In the genomic region with DNA sequence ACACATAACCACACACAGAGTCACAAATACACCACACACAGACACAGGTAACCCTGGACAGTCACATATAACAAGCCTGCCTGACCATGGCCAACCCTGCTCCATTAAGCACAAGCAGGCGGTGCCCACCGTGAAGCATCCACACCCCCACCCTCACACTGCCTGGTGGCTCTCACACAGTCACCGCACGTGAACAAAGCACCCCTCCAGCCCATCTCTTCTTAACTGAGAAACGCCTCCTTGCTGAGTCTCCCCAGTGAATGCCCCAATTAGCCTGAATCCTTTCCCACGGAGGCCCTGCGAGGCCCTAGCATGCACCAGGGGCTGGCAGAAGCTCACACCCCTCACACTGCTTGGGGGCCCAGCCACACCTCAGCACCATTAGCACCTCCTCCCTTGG, we compare ENCODE assay signal across 21 cellular contexts.
DNase-seq lines count a peak whose midpoint lies in the region; ATAC-seq, FAIRE-seq and TF ChIP-seq lines count a peak whose summit lies in the region.
"Had no signal": no experiment of that assay in that cellular context is flagged by ENCODE, and none has a peak within 500 bp of the region (broad histone marks: within the 10 kb centered on the region; RNA-seq: fewer than 3 reads in every experiment).

No MANE protein-coding gene starts in this region.

- H3K4me1 ChIP-seq in HEK293 (ENCODE audit: control insufficient read depth, insufficient read depth, low read length) (no peaks in the 10 kb centered on the region), K562 (replicated peaks in 1 of 2; ENCODE audit: control insufficient read depth in 2 of 2, insufficient read depth in 2 of 2, low read length in 2 of 2) (peaks cover 0 to 7% of the 10 kb centered on the region in 2 experiments; a peak in 1 of 5 replicates), mesenchymal stem cell (ENCODE audit: control insufficient read depth, insufficient read depth, low read depth, low read length) (peaks cover 2% of the 10 kb centered on the region), neuronal stem cell (ENCODE audit: control insufficient read depth in 2 of 2, insufficient read depth in 1 of 2, low read depth in 1 of 2, low read length in 2 of 2) (peaks cover 0 to 13% of the 10 kb centered on the region in 2 donors), prostate gland (replicated peaks) (no peaks in the 10 kb centered on the region)
- H3K4me1 ChIP-seq: Caco-2 had no signal

- H3K14ac ChIP-seq in mesenchymal stem cell (ENCODE audit: low read length in 2 of 2): no peak overlapping the region
- no peak overlapping the region for H3K14ac ChIP-seq in neuronal stem cell (ENCODE audit: low read length)

- H3K23ac ChIP-seq in mesenchymal stem cell (ENCODE audit: low read length in 2 of 2) (no peak overlapping the region), neuronal stem cell (ENCODE audit: low read depth, low read length, poor library complexity) (peak overlapping the region; percentile 56)

- FAIRE-seq in K562 (lab: Jason Lieb, UNC): no peak
- FAIRE-seq: A204.1 had no signal

- POLR2A ChIA-PET in HEK293 (lab: Yijun Ruan, JAX): no interaction called here
- POLR2A ChIA-PET in K562 (lab: Yijun Ruan, JAX): no interaction called here

- peaks cover 14 to 59% of the 10 kb centered on the region in 2 experiments; a peak in 4 of 5 replicates for H3K27me3 ChIP-seq in K562 (ENCODE audit: control insufficient read depth in 2 of 2, insufficient read depth in 2 of 2, low read length in 2 of 2)
- peaks cover 28 to 65% of the 10 kb centered on the region in 2 experiments for H3K27me3 ChIP-seq in mesenchymal stem cell (ENCODE audit: control insufficient read depth in 1 of 2, insufficient read depth in 1 of 2, low read length in 2 of 2)
- peaks cover 0 to 12% (median 3%) of the 10 kb centered on the region in 3 experiments for H3K27me3 ChIP-seq in neuronal stem cell (ENCODE audit: control insufficient read depth in 3 of 3, insufficient read depth in 3 of 3, low read depth in 1 of 3, low read length in 3 of 3)
- no peaks in the 10 kb centered on the region for H3K27me3 ChIP-seq in prostate gland (replicated peaks; ENCODE audit: insufficient read depth)
- H3K27me3 ChIP-seq: BLaER1 had no signal

- WGBS in K562 (ENCODE audit: insufficient coverage, low coverage, missing lambda C conversion rate): 8% methylated on average over 7 of the region's 7 CpGs
- WGBS in mesenchymal stem cell: 77% methylated on average over 7 of the region's 7 CpGs
- WGBS in neuronal stem cell (ENCODE audit: extremely low coverage in 2 of 2, insufficient read length in 2 of 2, insufficient replicate concordance in 1 of 2), 2 donors: no CpG with 5 or more reads among the region's 7 CpGs
- WGBS in prostate gland: 65% methylated on average over 7 of the region's 7 CpGs

- H3K9me1 ChIP-seq in K562 (ENCODE audit: control insufficient read depth, insufficient read depth, low read length): no peaks in the 10 kb centered on the region

- TF ChIP-seq EP300 in K562 (IDR thresholded peaks at IDR 0.05; ENCODE audit: low read length): no peak

- H3K4me2 ChIP-seq in K562 (ENCODE audit: insufficient read depth, low read length): no peak overlapping the region
- no peak overlapping the region for H3K4me2 ChIP-seq in mesenchymal stem cell (ENCODE audit: low read length, poor library complexity, severe bottlenecking)
- no peak overlapping the region for H3K4me2 ChIP-seq in neuronal stem cell (ENCODE audit: insufficient read depth, low read length, poor library complexity, severe bottlenecking)
- H3K4me2 ChIP-seq: BLaER1 had no signal

- no peak overlapping the region for H2BK120ac ChIP-seq in mesenchymal stem cell (ENCODE audit: low read depth, low read length)
- no peak overlapping the region for H2BK120ac ChIP-seq in neuronal stem cell (ENCODE audit: low read depth, low read length)

- H3K36me3 ChIP-seq in HEK293 (ENCODE audit: control insufficient read depth in 2 of 2, insufficient read depth in 1 of 2, low read length in 2 of 2) (no peaks in the 10 kb centered on the region), K562 (ENCODE audit: control insufficient read depth, insufficient read depth, low read length) (no peaks in the 10 kb centered on the region), mesenchymal stem cell (ENCODE audit: control insufficient read depth in 1 of 2, insufficient read depth in 2 of 2, low read depth in 1 of 2, low read length in 2 of 2) (no peaks in the 10 kb centered on the region), neuronal stem cell (replicated peaks in 1 of 2; ENCODE audit: control insufficient read depth in 2 of 2, insufficient read depth in 2 of 2, low read length in 2 of 2) (peaks cover 0 to 5% of the 10 kb centered on the region in 2 donors), prostate gland (no peaks in the 10 kb centered on the region)
- H3K36me3 ChIP-seq: BLaER1 had no signal

- CTCF ChIA-PET in HEK293 (lab: Yijun Ruan, JAX): no interaction called here
- CTCF ChIA-PET in K562 (lab: Yijun Ruan, JAX; ENCODE audit: low intra/inter-chr PET ratio): no interaction called here

- no peaks in the 10 kb centered on the region for H3K9me3 Mint-ChIP-seq in stimulated activated naive B cell treated with anti-CD40 and anti-IgM and Interleukin-4, amounts not matched to agents 10 μg/mL and 1 μg/mL and 100 μg/mL, for 72 hours
- H3K9me3 Mint-ChIP-seq: CD4-positive, CD25-positive, alpha-beta regulatory T cell; CD8-positive, alpha-beta T cell had no signal

- H2BK12ac ChIP-seq in mesenchymal stem cell (ENCODE audit: low read length in 2 of 2): no peak overlapping the region
- no peak overlapping the region for H2BK12ac ChIP-seq in neuronal stem cell (ENCODE audit: low read length)

- no peak for TF ChIP-seq RAD21 in K562 (CRISPR knock-in tag; conservative IDR thresholded peaks at IDR 0.05 in 1 of 2, IDR thresholded peaks at IDR 0.05 in 1 of 2)

- no peaks in the 10 kb centered on the region for H3K36me3 Mint-ChIP-seq in stimulated activated naive B cell treated with anti-CD40 and anti-IgM and Interleukin-4, amounts not matched to agents 10 μg/mL and 1 μg/mL and 100 μg/mL, for 72 hours
- H3K36me3 Mint-ChIP-seq: CD4-positive, CD25-positive, alpha-beta regulatory T cell; CD8-positive, alpha-beta T cell had no signal

- H3K4me1 Mint-ChIP-seq in stimulated activated naive B cell treated with anti-CD40 and anti-IgM and Interleukin-4, amounts not matched to agents 10 μg/mL and 1 μg/mL and 100 μg/mL, for 72 hours: no peaks in the 10 kb centered on the region
- H3K4me1 Mint-ChIP-seq: B cell; CD4-positive, CD25-positive, alpha-beta regulatory T cell had no signal

- H3K4me3 Mint-ChIP-seq in stimulated activated naive B cell treated with anti-CD40 and anti-IgM and Interleukin-4, amounts not matched to agents 10 μg/mL and 1 μg/mL and 100 μg/mL, for 72 hours: no peak overlapping the region
- H3K4me3 Mint-ChIP-seq: B cell; CD4-positive, CD25-positive, alpha-beta regulatory T cell; CD8-positive, alpha-beta T cell had no signal

- H2BK15ac ChIP-seq in mesenchymal stem cell (ENCODE audit: low read depth, poor library complexity, severe bottlenecking): no peak overlapping the region
- peak overlapping the region; percentile 65 for H2BK15ac ChIP-seq in neuronal stem cell (ENCODE audit: low read length)

- H4K8ac ChIP-seq in mesenchymal stem cell (ENCODE audit: low read length) (no peak overlapping the region), neuronal stem cell (ENCODE audit: low read depth, low read length) (no peak overlapping the region)

- BruUV-seq in K562 (replicated peaks; lab: Mats Ljungman, UMichigan): no TSS peak

- H3K79me1 ChIP-seq in mesenchymal stem cell (replicated peaks; ENCODE audit: low read length, poor library complexity, severe bottlenecking): no peaks in the 10 kb centered on the region
- H3K79me1 ChIP-seq in neuronal stem cell (ENCODE audit: low read depth, low read length): peaks cover 5% of the 10 kb centered on the region

- TF ChIP-seq POLR2A in K562 (conservative IDR thresholded peaks at IDR 0.05) (no peak), prostate gland (IDR thresholded peaks at IDR 0.05) (no peak)

- H3K27me3 Mint-ChIP-seq in stimulated activated naive B cell treated with anti-CD40 and anti-IgM and Interleukin-4, amounts not matched to agents 10 μg/mL and 1 μg/mL and 100 μg/mL, for 72 hours: peaks cover 10 to 14% of the 10 kb centered on the region in 2 donors

- intact Hi-C loops in K562 (cut with micrococcal nuclease) (no loop called here), prostate gland (cut with DNase I) (no loop called here)

- no peak for ATAC-seq in K562
- ATAC-seq in stimulated activated naive B cell treated with anti-CD40 and anti-IgM and Interleukin-4, amounts not matched to agents 10 μg/mL and 1 μg/mL and 100 μg/mL, for 72 hours (replicated peaks): no peak
- ATAC-seq: CD8-positive, alpha-beta T cell had no signal

- no peak for DNase-seq in K562 (ENCODE audit: extremely low read depth in 1 of 4, low spot score in 3 of 4)
- DNase-seq in mesenchymal stem cell: no peak
- DNase-seq in neuronal stem cell (ENCODE audit: low spot score): no peak
- DNase-seq in G401 (ENCODE audit: low spot score): no peak
- DNase-seq in prostate gland (ENCODE audit: low spot score): no peak
- no peak for DNase-seq in stimulated activated CD8-positive, alpha-beta memory T cell treated with anti-CD3 and anti-CD28 coated beads, Interleukin-4, amount 100 ng/mL, for 48 hours
- DNase-seq in stimulated activated naive B cell treated with anti-CD40 and anti-IgM and Interleukin-4, amounts not matched to agents 10 μg/mL and 1 μg/mL and 100 μg/mL, for 72 hours: no peak
- DNase-seq: Caco-2; CD4-positive, CD25-positive, alpha-beta regulatory T cell; CD8-positive, alpha-beta T cell; DMS79; EL; GF-D8; GOT3; HCEC 1CT had no signal

- TF ChIP-seq CTCF in HEK293 (tag by site-specific recombination; IDR thresholded peaks at IDR 0.05) (no peak), K562 (IDR thresholded peaks at IDR 0.05 in 2 of 3, conservative IDR thresholded peaks at IDR 0.05 in 1 of 3; ENCODE audit: insufficient read depth in 2 of 3, low read depth in 1 of 3, low read length in 3 of 3) (no peak), prostate gland (IDR thresholded peaks at IDR 0.05) (no peak)

- in situ Hi-C loops in K562 (cut with MboI) (no loop called here), G401 (cut with HindIII; ENCODE audit: low sequenced_read_pairs) (no loop called here)

- H4K20me1 ChIP-seq in K562 (replicated peaks; ENCODE audit: control insufficient read depth, insufficient read depth, low read length): peaks cover 9% of the 10 kb centered on the region

- no peak overlapping the region for H3K27ac Mint-ChIP-seq in stimulated activated naive B cell treated with anti-CD40 and anti-IgM and Interleukin-4, amounts not matched to agents 10 μg/mL and 1 μg/mL and 100 μg/mL, for 72 hours
- H3K27ac Mint-ChIP-seq: B cell; CD4-positive, CD25-positive, alpha-beta regulatory T cell; CD8-positive, alpha-beta T cell had no signal

- H3K9me3 ChIP-seq in HEK293 (ENCODE audit: control insufficient read depth, insufficient read depth, low read depth, low read length) (no peaks in the 10 kb centered on the region), K562 (replicated peaks; ENCODE audit: control insufficient read depth, insufficient read depth, low read depth, low read length) (peaks cover 10% of the 10 kb centered on the region), mesenchymal stem cell (ENCODE audit: control insufficient read depth, low read length) (no peaks in the 10 kb centered on the region), neuronal stem cell (replicated peaks in 1 of 2; ENCODE audit: control insufficient read depth in 2 of 2, insufficient read depth in 1 of 2, low read depth in 1 of 2, low read length in 2 of 2) (peaks cover 0 to 12% of the 10 kb centered on the region in 2 donors), prostate gland (no peaks in the 10 kb centered on the region)
- H3K9me3 ChIP-seq: BLaER1, Caco-2 had no signal

- H3K18ac ChIP-seq in mesenchymal stem cell (ENCODE audit: low read depth in 1 of 2, low read length in 2 of 2) (no peak overlapping the region), neuronal stem cell (ENCODE audit: low read length) (peak overlapping the region; percentile 23)

- H4K91ac ChIP-seq in mesenchymal stem cell (ENCODE audit: low read length): peak overlapping the region; percentile 10
- H4K91ac ChIP-seq in neuronal stem cell (ENCODE audit: low read depth, low read length, poor library complexity): no peak overlapping the region

- no peak overlapping the region for H2AFZ ChIP-seq in K562 (ENCODE audit: low read depth, low read length)
- no peak overlapping the region for H2AFZ ChIP-seq in mesenchymal stem cell (ENCODE audit: low read depth, low read length)
- no peak overlapping the region for H2AFZ ChIP-seq in neuronal stem cell (ENCODE audit: low read length)

- H3K4ac ChIP-seq in mesenchymal stem cell (ENCODE audit: low read depth in 1 of 2, low read length in 2 of 2) (no peak overlapping the region), neuronal stem cell (ENCODE audit: low read length) (no peak overlapping the region)

- H3K9ac ChIP-seq in K562 (ENCODE audit: insufficient read depth in 1 of 2, low read depth in 2 of 2, low read length in 2 of 2) (no peak overlapping the region), mesenchymal stem cell (ENCODE audit: low read length) (no peak overlapping the region), neuronal stem cell (ENCODE audit: low read depth, low read length, poor library complexity) (peak overlapping the region; percentile 53)
- H3K9ac ChIP-seq: BLaER1 had no signal

- H2AK5ac ChIP-seq in mesenchymal stem cell (ENCODE audit: low read length, severe bottlenecking) (no peak overlapping the region), neuronal stem cell (ENCODE audit: low read depth, low read length) (peak overlapping the region; percentile 65)

- no peak overlapping the region for H3K27ac ChIP-seq in HEK293 (ENCODE audit: extremely low read depth, low read depth, low read length)
- no peak overlapping the region for H3K27ac ChIP-seq in K562 (ENCODE audit: extremely low read depth, low read depth, low read length)
- H3K27ac ChIP-seq in mesenchymal stem cell (ENCODE audit: low read length, poor library complexity, severe bottlenecking): no peak overlapping the region
- no peak overlapping the region for H3K27ac ChIP-seq in neuronal stem cell (replicated peaks; ENCODE audit: low read length)
- no peak overlapping the region for H3K27ac ChIP-seq in prostate gland
- H3K27ac ChIP-seq: 22Rv1, BLaER1, C4-2B had no signal

- H2BK5ac ChIP-seq in mesenchymal stem cell (ENCODE audit: low read depth, low read length, poor library complexity, severe bottlenecking) (no peak overlapping the region), neuronal stem cell (ENCODE audit: low read length) (no peak overlapping the region)

- H3K79me2 ChIP-seq in K562 (ENCODE audit: control insufficient read depth, insufficient read depth, low read length): no peaks in the 10 kb centered on the region

- no peak overlapping the region for H3K4me3 ChIP-seq in HEK293 (ENCODE audit: low read depth, low read length)
- no peak overlapping the region for H3K4me3 ChIP-seq in K562
- H3K4me3 ChIP-seq in mesenchymal stem cell (ENCODE audit: insufficient read depth in 1 of 2, low read depth in 1 of 2, low read length in 2 of 2): no peak overlapping the region
- H3K4me3 ChIP-seq in neuronal stem cell (ENCODE audit: low read length in 2 of 2): peak overlapping the region in 1 of 2 donors; percentile 3
- no peak overlapping the region for H3K4me3 ChIP-seq in prostate gland
- H3K4me3 ChIP-seq: BLaER1 had no signal
